In genomic region chr17:30706004-30706403, GRCh38 we compare ENCODE assay signal across 8 cellular contexts.
DNase-seq lines count a peak whose midpoint lies in the region; ATAC-seq and TF ChIP-seq lines count a peak whose summit lies in the region.
"Not testable (repeated sequence)": the region's sequence is repeated elsewhere in the genome, so short reads cannot be mapped to it uniquely, and the experiment has no call there.

No MANE protein-coding gene starts in this region.

- not testable (repeated sequence) for DNase-seq in CD14-positive monocyte (ENCODE audit: low spot score); activated T-cell treated with anti-CD3 and anti-CD28 coated beads, Interleukin-2, amount 50 U/mL, for 4 hours; central memory CD8-positive, alpha-beta T cell (ENCODE audit: low spot score in 2 of 2); neural crest cell (ENCODE audit: low read depth, low spot score); thoracic aorta (ENCODE audit: low spot score)
- peak; percentile 49 for DNase-seq in ELF-1 (ENCODE audit: low read depth, low spot score)
- DNase-seq in NCI-H146 (lab: John Stamatoyannopoulos, UW): peak; percentile 35

- H3K9ac ChIP-seq in iPS-15b (ENCODE audit: low read depth, low read length): peak overlapping the region; percentile 54

- not testable (repeated sequence) for TF ChIP-seq CTCF in CD14-positive monocyte (IDR thresholded peaks at IDR 0.05); neural crest cell (conservative IDR thresholded peaks at IDR 0.05); thoracic aorta (IDR thresholded peaks at IDR 0.05)

- intact Hi-C loops in CD14-positive monocyte (cut with micrococcal nuclease): not testable (repeated sequence)

- ATAC-seq in activated T-cell treated with anti-CD3 and anti-CD28 coated beads, Interleukin-2, amount 50 U/mL, for 4 hours; central memory CD8-positive, alpha-beta T cell (replicated peaks; ENCODE audit: extremely low read depth, poor library complexity, severe bottlenecking); thoracic aorta (ENCODE audit: insufficient number of reproducible peaks, low FRiP score, low read depth): not testable (repeated sequence)

- not testable (repeated sequence) for H3K9me3 Mint-ChIP-seq in CD14-positive monocyte; activated T-cell treated with anti-CD3 and anti-CD28 coated beads, Interleukin-2, amount 50 U/mL, for 4 hours; central memory CD8-positive, alpha-beta T cell; neural crest cell

- not testable (repeated sequence) for H3K36me3 Mint-ChIP-seq in CD14-positive monocyte; activated T-cell treated with anti-CD3 and anti-CD28 coated beads, Interleukin-2, amount 50 U/mL, for 4 hours (ENCODE audit: insufficient read depth); central memory CD8-positive, alpha-beta T cell (ENCODE audit: insufficient read depth); neural crest cell (ENCODE audit: low read depth)

- H3K27ac Mint-ChIP-seq in CD14-positive monocyte; central memory CD8-positive, alpha-beta T cell (ENCODE audit: low read depth); neural crest cell (ENCODE audit: unreplicated experiment): not testable (repeated sequence)

- H3K9me3 ChIP-seq in iPS-15b (ENCODE audit: control insufficient read depth, insufficient read depth, low read length); thoracic aorta: not testable (repeated sequence)

- H3K4me1 Mint-ChIP-seq in CD14-positive monocyte (peaks cover 42% of the 10 kb centered on the region), neural crest cell (peaks cover 31% of the 10 kb centered on the region)
- H3K4me1 Mint-ChIP-seq in activated T-cell treated with anti-CD3 and anti-CD28 coated beads, Interleukin-2, amount 50 U/mL, for 4 hours (ENCODE audit: low read depth): peaks cover 25% of the 10 kb centered on the region
- H3K4me1 Mint-ChIP-seq in central memory CD8-positive, alpha-beta T cell: peaks cover 36% of the 10 kb centered on the region

- not testable (repeated sequence) for H3K27me3 ChIP-seq in iPS-15b (ENCODE audit: control insufficient read depth, insufficient read depth, low read length); thoracic aorta (replicated peaks; ENCODE audit: insufficient read depth)

- H3K4me3 ChIP-seq in iPS-15b (ENCODE audit: low read depth, low read length): not testable (repeated sequence)
- H3K4me3 ChIP-seq in thoracic aorta: peak overlapping the region; percentile 41

- H3K36me3 ChIP-seq in iPS-15b (ENCODE audit: control insufficient read depth, insufficient read depth, low read length); thoracic aorta: not testable (repeated sequence)

- H3K27me3 Mint-ChIP-seq in CD14-positive monocyte (ENCODE audit: low read depth in 3 of 3) (peaks cover 15 to 18% (median 17%) of the 10 kb centered on the region in 3 donors), neural crest cell (ENCODE audit: low read depth) (peaks cover 10% of the 10 kb centered on the region)
- H3K27me3 Mint-ChIP-seq in activated T-cell treated with anti-CD3 and anti-CD28 coated beads, Interleukin-2, amount 50 U/mL, for 4 hours (ENCODE audit: low read depth): peaks cover 17% of the 10 kb centered on the region
- H3K27me3 Mint-ChIP-seq in central memory CD8-positive, alpha-beta T cell: peaks cover 11% of the 10 kb centered on the region

- not testable (repeated sequence) for H3K4me1 ChIP-seq in iPS-15b (ENCODE audit: control insufficient read depth, insufficient read depth, low read length)
- H3K4me1 ChIP-seq in thoracic aorta (ENCODE audit: control insufficient read depth in 1 of 2, low read depth in 2 of 2): peaks cover 2 to 16% of the 10 kb centered on the region in 2 donors

- H3K27ac ChIP-seq in thoracic aorta: not testable (repeated sequence)

- H3K4me3 Mint-ChIP-seq in CD14-positive monocyte (peak overlapping the region; percentile 70 to 100), neural crest cell (peak overlapping the region; percentile 64)
- peak overlapping the region; percentile 12 for H3K4me3 Mint-ChIP-seq in activated T-cell treated with anti-CD3 and anti-CD28 coated beads, Interleukin-2, amount 50 U/mL, for 4 hours
- H3K4me3 Mint-ChIP-seq in central memory CD8-positive, alpha-beta T cell: peak overlapping the region; percentile 6

Comparison
In these comparisons a context has a peak if more than half of its experiments do, and no peak if none do; other contexts are left out.
1. H3K4me3 Mint-ChIP-seq: peak in every context shown above with its lines; median percentile 85 in CD14-positive monocyte; 64 in neural crest cell; 12 in activated T-cell treated with anti-CD3 and anti-CD28 coated beads, Interleukin-2, amount 50 U/mL, for 4 hours; 6 in central memory CD8-positive, alpha-beta T cell.